14 cellular contexts compared by ENCODE assay signal in genomic region chr5:10502578-10502977, GRCh38.
DNase-seq lines count a peak whose midpoint lies in the region; ATAC-seq and TF ChIP-seq lines count a peak whose summit lies in the region.
"Had no signal": no experiment of that assay in that cellular context is flagged by ENCODE, and none has a peak within 500 bp of the region (broad histone marks: within the 10 kb centered on the region; RNA-seq: fewer than 3 reads in every experiment).

No MANE protein-coding gene starts in this region.

- H3K4me3 Mint-ChIP-seq in GM23338 (no peak overlapping the region), endodermal cell (no peak overlapping the region)
- H3K4me3 Mint-ChIP-seq: CD8-positive, alpha-beta memory T cell had no signal

- H3K36me3 Mint-ChIP-seq in GM23338 (ENCODE audit: low read depth) (no peaks in the 10 kb centered on the region), endodermal cell (ENCODE audit: low read depth) (no peaks in the 10 kb centered on the region)
- H3K36me3 Mint-ChIP-seq: CD8-positive, alpha-beta memory T cell had no signal

- H2AK9ac ChIP-seq in IMR-90 (replicated peaks; ENCODE audit: low read depth, low read length, poor library complexity): no peak overlapping the region

- no peak for TF ChIP-seq RAD21 in IMR-90 (IDR thresholded peaks at IDR 0.05; ENCODE audit: low read length)

- H3K27ac ChIP-seq in GM23338 (ENCODE audit: low read depth) (no peak overlapping the region), IMR-90 (ENCODE audit: insufficient read depth, low read length) (no peak overlapping the region), endodermal cell (ENCODE audit: low read depth, low read length) (no peak overlapping the region), spleen (peak overlapping the region in 5 of 8 donors; percentile 10 to 66 (median 53))
- H3K27ac ChIP-seq: BLaER1 had no signal

- no TSS peak for BruUV-seq in IMR-90 (replicated peaks; lab: Mats Ljungman, UMichigan)

- intact Hi-C loops in IMR-90 (cut with micrococcal nuclease) (no loop called here), spleen (cut with DNase I; ENCODE audit: low total_unique reads) (no loop called here)

- H3K27me3 Mint-ChIP-seq in GM23338 (ENCODE audit: insufficient read depth, low read depth, poor library complexity) (no peaks in the 10 kb centered on the region), endodermal cell (ENCODE audit: insufficient read depth) (peaks cover 5% of the 10 kb centered on the region)

- H4K8ac ChIP-seq in IMR-90 (ENCODE audit: low read depth in 2 of 2, low read length in 2 of 2): no peak overlapping the region

- H3K36me3 ChIP-seq in GM23338 (ENCODE audit: insufficient read depth): no peaks in the 10 kb centered on the region
- no peaks in the 10 kb centered on the region for H3K36me3 ChIP-seq in IMR-90 (ENCODE audit: control insufficient read depth, insufficient read depth, low read length)
- no peaks in the 10 kb centered on the region for H3K36me3 ChIP-seq in endodermal cell (ENCODE audit: control insufficient read depth, insufficient read depth, low read length)
- H3K36me3 ChIP-seq in spleen: no peaks in the 10 kb centered on the region
- H3K36me3 ChIP-seq: BLaER1 had no signal

- H3K9ac ChIP-seq in IMR-90 (ENCODE audit: low read depth, low read length): no peak overlapping the region
- no peak overlapping the region for H3K9ac ChIP-seq in endodermal cell (ENCODE audit: extremely low read depth, low read length, poor library complexity, severe bottlenecking)
- H3K9ac ChIP-seq: BLaER1 had no signal

- ATAC-seq in GM23338 (peak; percentile 38), IMR-90 (ENCODE audit: low read depth) (no peak; the same call in 1 of the 2 replicates), HG02840 (IDR thresholded peaks at IDR 0.05; ENCODE audit: low FRiP score, unreplicated experiment) (no peak)

- H3K4me1 ChIP-seq in GM23338 (ENCODE audit: insufficient read depth) (no peaks in the 10 kb centered on the region), IMR-90 (ENCODE audit: control insufficient read depth, insufficient read depth, low read length) (peaks cover 7% of the 10 kb centered on the region), endodermal cell (ENCODE audit: control insufficient read depth, insufficient read depth, low read length) (peaks cover under 1% of the 10 kb centered on the region), spleen (peaks cover 0 to 52% (median 27%) of the 10 kb centered on the region in 6 donors)

- H3F3A ChIP-seq in GM23338 (replicated peaks; ENCODE audit: low read depth): no peaks in the 10 kb centered on the region

- H3K4me1 Mint-ChIP-seq in GM23338 (peaks cover 15% of the 10 kb centered on the region), endodermal cell (peaks cover 12% of the 10 kb centered on the region)
- H3K4me1 Mint-ChIP-seq: CD8-positive, alpha-beta memory T cell had no signal

- H3K56ac ChIP-seq in IMR-90 (ENCODE audit: extremely low read depth, insufficient read depth, low read length): no peak overlapping the region

- H3K79me2 ChIP-seq in GM23338 (replicated peaks; ENCODE audit: insufficient read depth): no peaks in the 10 kb centered on the region

- H2BK20ac ChIP-seq in IMR-90 (ENCODE audit: low read depth, low read length): no peak overlapping the region

- H3K4me2 ChIP-seq in GM23338 (no peak overlapping the region), IMR-90 (ENCODE audit: low read depth, low read length) (no peak overlapping the region)
- H3K4me2 ChIP-seq: BLaER1 had no signal

- no peaks in the 10 kb centered on the region for H3K27me3 ChIP-seq in GM23338 (ENCODE audit: insufficient read depth)
- H3K27me3 ChIP-seq in IMR-90 (ENCODE audit: control insufficient read depth, insufficient read depth, low read length): no peaks in the 10 kb centered on the region
- H3K27me3 ChIP-seq in endodermal cell (ENCODE audit: control insufficient read depth, insufficient read depth, low read length, poor library complexity, severe bottlenecking): no peaks in the 10 kb centered on the region
- no peaks in the 10 kb centered on the region for H3K27me3 ChIP-seq in spleen (replicated peaks in 1 of 7)
- H3K27me3 ChIP-seq: BLaER1 had no signal

- CTCF ChIA-PET in IMR-90 (lab: Yijun Ruan, JAX): no interaction called here

- 0 out of 2 replicates have a peak overlapping the region, but pooled peaks have one; percentile 13 for H3K4ac ChIP-seq in IMR-90 (ENCODE audit: low read depth, low read length)

- TF ChIP-seq POLR2A in IMR-90 (IDR thresholded peaks at IDR 0.05; ENCODE audit: low read depth, low read length): no peak
- no peak for TF ChIP-seq POLR2A in spleen (IDR thresholded peaks at IDR 0.05)

- H3K9me1 ChIP-seq in IMR-90 (ENCODE audit: insufficient read depth, low read length): peaks cover 2% of the 10 kb centered on the region

- H2BK5ac ChIP-seq in IMR-90 (ENCODE audit: low read depth, low read length, poor library complexity, severe bottlenecking): no peak overlapping the region

- no peaks in the 10 kb centered on the region for H3K79me1 ChIP-seq in IMR-90 (ENCODE audit: low read depth in 1 of 2, low read length in 2 of 2)

- no peak overlapping the region for H3K23ac ChIP-seq in IMR-90 (ENCODE audit: low read depth, low read length)

- no peaks in the 10 kb centered on the region for H4K20me1 ChIP-seq in GM23338 (replicated peaks; ENCODE audit: insufficient read depth)
- no peaks in the 10 kb centered on the region for H4K20me1 ChIP-seq in IMR-90 (ENCODE audit: insufficient read depth, low read length)
- H4K20me1 ChIP-seq: BLaER1 had no signal

- H3K4me3 ChIP-seq in GM23338: no peak overlapping the region
- no peak overlapping the region for H3K4me3 ChIP-seq in IMR-90 (ENCODE audit: insufficient read depth, low read depth, low read length)
- H3K4me3 ChIP-seq in endodermal cell (ENCODE audit: low read length): no peak overlapping the region
- H3K4me3 ChIP-seq in spleen: no peak overlapping the region
- H3K4me3 ChIP-seq: BLaER1 had no signal

- no peaks in the 10 kb centered on the region for H3K9me3 Mint-ChIP-seq in GM23338
- H3K9me3 Mint-ChIP-seq in endodermal cell: peaks cover 7% of the 10 kb centered on the region
- H3K9me3 Mint-ChIP-seq: CD8-positive, alpha-beta memory T cell had no signal

- H3K14ac ChIP-seq in IMR-90 (replicated peaks; ENCODE audit: low read depth, low read length): 0 out of 2 replicates have a peak overlapping the region, but pooled peaks have one; percentile 8

- no peak overlapping the region for H2AK5ac ChIP-seq in IMR-90 (ENCODE audit: low read depth, low read length)

- TF ChIP-seq CTCF in GM23338 (conservative IDR thresholded peaks at IDR 0.05; ENCODE audit: low read depth in 2 of 2): no peak; a peak in 1 of 4 replicates
- TF ChIP-seq CTCF in IMR-90 (conservative IDR thresholded peaks at IDR 0.05; ENCODE audit: low read depth, low read length): no peak
- no peak for TF ChIP-seq CTCF in endodermal cell (conservative IDR thresholded peaks at IDR 0.05)
- no peak for TF ChIP-seq CTCF in spleen (IDR thresholded peaks at IDR 0.05 in 8 of 11, conservative IDR thresholded peaks at IDR 0.05 in 3 of 11)

- H2BK120ac ChIP-seq in IMR-90 (ENCODE audit: low read depth, low read length): no peak overlapping the region

- no peak overlapping the region for H4K5ac ChIP-seq in IMR-90 (ENCODE audit: low read depth, low read length)

- H3K18ac ChIP-seq in IMR-90 (ENCODE audit: low read depth, low read length): no peak overlapping the region

- H3K27ac Mint-ChIP-seq in GM23338: peak overlapping the region; percentile 56; the same call in 1 of the 2 replicates
- H3K27ac Mint-ChIP-seq in endodermal cell: no peak overlapping the region
- H3K27ac Mint-ChIP-seq: CD8-positive, alpha-beta memory T cell had no signal

- H2AFZ ChIP-seq in GM23338 (no peak overlapping the region), IMR-90 (replicated peaks; ENCODE audit: low read length, poor library complexity) (peak overlapping the region; percentile 62)

- no peak overlapping the region for H2BK15ac ChIP-seq in IMR-90 (ENCODE audit: low read depth, low read length)

- in situ Hi-C loops in IMR-90 (cut with MboI; ENCODE audit: low sequenced_read_pairs): no loop called here

- no peak for DNase-seq in GM23338 (ENCODE audit: low spot score)
- no peak for DNase-seq in IMR-90
- peak; percentile 80 for DNase-seq in endodermal cell
- DNase-seq in spleen: peak; percentile 74
- DNase-seq in NCI-H446 treated with DMSO at 0.1 percent for 48 hours (lab: John Stamatoyannopoulos, UW): no peak
- DNase-seq in DMS114 treated with DMSO at 0.1 percent for 48 hours (lab: John Stamatoyannopoulos, UW; ENCODE audit: unreplicated experiment): no peak
- DNase-seq: CD8-positive, alpha-beta memory T cell; DMS153; KG1; NCI-H1092; NCI-H187; NCI-H774 had no signal

- dilution Hi-C loops in IMR-90 (cut with HindIII; ENCODE audit: low sequenced_read_pairs, unreplicated experiment): no loop called here

- no peak overlapping the region for H4K91ac ChIP-seq in IMR-90 (ENCODE audit: insufficient read depth, low read depth, low read length)

- H3K9me3 ChIP-seq in IMR-90 (ENCODE audit: control insufficient read depth, insufficient read depth, low read length) (no peaks in the 10 kb centered on the region), endodermal cell (ENCODE audit: control insufficient read depth, low read length) (no peaks in the 10 kb centered on the region), spleen (no peaks in the 10 kb centered on the region)

- H3K9me2 ChIP-seq in GM23338 (ENCODE audit: insufficient read depth): no peaks in the 10 kb centered on the region

- 78% methylated on average over 5 of the region's 10 CpGs; no CpG with 5 or more reads in 1 of the 2 experiments for WGBS in IMR-90 (ENCODE audit: extremely low coverage in 2 of 2, insufficient read length in 1 of 2), 2 experiments
- 82 to 90% methylated on average over 9 to 10 of the region's 10 CpGs for WGBS in endodermal cell (ENCODE audit: insufficient coverage in 1 of 2, insufficient read length in 1 of 2), 2 experiments
- WGBS in spleen, 5 donors: 78 to 85% (median 80%) methylated on average over 7 to 10 of the region's 10 CpGs

- POLR2A ChIA-PET in IMR-90 (lab: Charles Lee; ENCODE audit: unreplicated experiment): no interaction called here

TF ChIP-seq in GM23338, 12 proteins besides CTCF, POLR2A, EP300 and RAD21 (continues in another document):
- TF ChIP-seq STAT1 (IDR thresholded peaks at IDR 0.05; ENCODE audit: unreplicated experiment) (no peak), CREB1 (CRISPR knock-in tag; IDR thresholded peaks at IDR 0.05; ENCODE audit: low read depth) (no peak), NANOG (IDR thresholded peaks at IDR 0.05; ENCODE audit: borderline replicate concordance) (no peak), ZNF331 (CRISPR knock-in tag; IDR thresholded peaks at IDR 0.05; ENCODE audit: low read depth) (no peak), ZNF114 (CRISPR knock-in tag; IDR thresholded peaks at IDR 0.05) (no peak)

TF ChIP-seq in IMR-90, 13 proteins besides CTCF, POLR2A, EP300 and RAD21 (continues in another document):
- TF ChIP-seq CEBPB (IDR thresholded peaks at IDR 0.05; ENCODE audit: low read depth, low read length) (no peak), BHLHE40 (IDR thresholded peaks at IDR 0.05; ENCODE audit: low read depth, low read length) (no peak), SMC3 (IDR thresholded peaks at IDR 0.05; ENCODE audit: low read depth, low read length) (no peak)

Comparison
In these comparisons a context has a peak if more than half of its experiments do, and no peak if none do; other contexts are left out.
1. DNase-seq: peak in endodermal cell (single experiment) and spleen (single experiment); none in GM23338 (single experiment), IMR-90 (single experiment), NCI-H446 treated with DMSO at 0.1 percent for 48 hours (single experiment) and DMS114 treated with DMSO at 0.1 percent for 48 hours (single experiment).
2. H3K27ac ChIP-seq: peak in spleen (5 of 8); none in GM23338 (single experiment), IMR-90 (single experiment) and endodermal cell (single experiment).